In genomic region chr15:88887068-88887580, GRCh38 we compare ENCODE assay signal across 21 cellular contexts.
"Had no signal": no experiment of that assay in that cellular context is flagged by ENCODE, and none has a peak within 500 bp of the region (broad histone marks: within the 10 kb centered on the region; RNA-seq: fewer than 3 reads in every experiment).

No MANE protein-coding gene starts in this region.

- H3K27ac ChIP-seq: HL-60, KMS-11 had no signal

- H3K9me3 Mint-ChIP-seq: IgD-negative memory B cell had no signal

- H3K9me3 ChIP-seq: SK-N-SH had no signal

- H3K4me2 ChIP-seq: KMS-11, SK-N-SH had no signal

- H3K4me1 Mint-ChIP-seq: IgD-negative memory B cell had no signal

- H3K9ac ChIP-seq: KMS-11, SK-N-SH had no signal

- H3K9me2 ChIP-seq: SK-N-SH had no signal

- H3K4me3 Mint-ChIP-seq: IgD-negative memory B cell had no signal

- H3K36me3 Mint-ChIP-seq: IgD-negative memory B cell had no signal

- H3K27me3 Mint-ChIP-seq: IgD-negative memory B cell had no signal

- DNase-seq: MV-4-11, NCI-H1048, NCI-H1436, NCI-H187, NCI-H2029, NCI-H2081 treated with DMSO at 0.1 percent for 48 hours, NCI-H2171, NCI-H226, NCI-H446, NCI-H510A, NCI-H524 treated with DMSO at 0.1 percent for 48 hours, NCI-H69, NCI-H774, RPMI8226, SHP77, SK-N-SH, SW 1271 had no signal

- H3K4me3 ChIP-seq: K562 had no signal

- H3K27ac Mint-ChIP-seq: IgD-negative memory B cell had no signal

- ATAC-seq: K562 had no signal
